32 cellular contexts compared by ENCODE assay signal in the genomic region with DNA sequence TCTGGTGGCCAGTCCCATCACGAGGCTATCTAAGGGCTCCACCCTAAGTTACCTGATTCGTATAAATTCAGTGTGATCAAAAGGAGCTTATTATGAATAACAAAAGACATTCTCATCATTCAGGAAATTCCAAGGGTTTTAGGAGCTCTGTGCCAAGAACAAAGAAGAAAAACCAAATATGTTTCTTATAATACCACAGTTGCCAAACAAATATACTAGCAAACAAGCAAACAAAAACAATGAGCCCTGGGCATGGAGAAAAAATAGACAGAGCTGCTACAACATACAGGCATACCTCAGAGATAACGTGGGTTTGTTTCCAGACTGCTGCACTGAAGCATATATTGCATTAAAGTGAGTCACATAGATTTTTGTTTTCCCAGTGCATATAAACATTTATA. TPM values are rescaled to one million over a fixed set of nuclear protein-coding genes. Genes with fewer than 3 reads are reported as not detected.
A peak's percentile ranks its signal among the peaks of the same experiment; 100 is the strongest.
DNase-seq lines count a peak whose midpoint lies in the region; ATAC-seq, FAIRE-seq and TF ChIP-seq lines count a peak whose summit lies in the region.
"Had no signal": no experiment of that assay in that cellular context is flagged by ENCODE, and none has a peak within 500 bp of the region (broad histone marks: within the 10 kb centered on the region; RNA-seq: fewer than 3 reads in every experiment).

No MANE protein-coding gene starts in this region.

- H3K27ac ChIP-seq in RWPE2 (ENCODE audit: poor library complexity, severe bottlenecking) (peak overlapping the region; percentile 87), H1 (ENCODE audit: low read depth, low read length) (no peak overlapping the region)
- H3K27ac ChIP-seq: adrenal gland, dorsolateral prefrontal cortex, hepatocyte, KMS-11, RWPE1, suprapubic skin, vagina had no signal

- no peaks in the 10 kb centered on the region for H3K27me3 ChIP-seq in RWPE2 (ENCODE audit: insufficient read depth, poor library complexity, severe bottlenecking)
- peaks cover 0 to 3% (median 0%) of the 10 kb centered on the region in 4 experiments; a peak in 1 of 7 replicates for H3K27me3 ChIP-seq in H1 (replicated peaks in 1 of 4; ENCODE audit: control insufficient read depth in 3 of 4, extremely low read depth in 1 of 4, insufficient read depth in 3 of 4, low read length in 3 of 4)
- H3K27me3 ChIP-seq: vagina had no signal

- no peak overlapping the region for H3K23ac ChIP-seq in H1 (ENCODE audit: insufficient read length)

- peaks cover 56% of the 10 kb centered on the region for H3K4me1 ChIP-seq in RWPE2 (ENCODE audit: insufficient read depth, poor library complexity, severe bottlenecking)
- peaks cover 1 to 5% (median 3%) of the 10 kb centered on the region in 4 experiments; a peak in 4 of 7 replicates for H3K4me1 ChIP-seq in H1 (replicated peaks in 1 of 4; ENCODE audit: control insufficient read depth in 3 of 4, insufficient read depth in 4 of 4, low read length in 3 of 4)
- H3K4me1 ChIP-seq: adrenal gland had no signal

- H2BK15ac ChIP-seq in H1 (ENCODE audit: low read length), result no peak overlapping the region

- H2BK20ac ChIP-seq in H1 (ENCODE audit: low read length), result no peak overlapping the region

- no peaks in the 10 kb centered on the region for H4K20me1 ChIP-seq in H1 (replicated peaks in 1 of 2; ENCODE audit: control insufficient read depth in 1 of 2, insufficient read depth in 2 of 2, low read length in 2 of 2)

- no peak overlapping the region for H3K4me3 Mint-ChIP-seq in activated CD8-positive, alpha-beta T cell treated with anti-CD3 and anti-CD28 coated beads for 36 hours
- H3K4me3 Mint-ChIP-seq: activated T-cell treated with anti-CD3 and anti-CD28 coated beads, Interleukin-2, amount 50 U/mL, for 4 hours; CD4-positive, alpha-beta T cell; immature natural killer cell; mesothelial cell of epicardium; naive thymus-derived CD4-positive, alpha-beta T cell; stimulated activated effector memory CD8-positive, alpha-beta T cell treated with anti-CD3 and anti-CD28 coated beads, Interleukin-12 subunit alpha, Interleukin-12 subunit beta, amount 100 ng/mL, for 72 hours had no signal

- no peaks in the 10 kb centered on the region for H3K36me3 Mint-ChIP-seq in activated CD8-positive, alpha-beta T cell treated with anti-CD3 and anti-CD28 coated beads for 36 hours (ENCODE audit: low read depth)
- H3K36me3 Mint-ChIP-seq: mesothelial cell of epicardium; stimulated activated effector memory CD8-positive, alpha-beta T cell treated with anti-CD3 and anti-CD28 coated beads, Interleukin-12 subunit alpha, Interleukin-12 subunit beta, amount 100 ng/mL, for 72 hours had no signal

- no peak overlapping the region for H3K4ac ChIP-seq in H1 (replicated peaks; ENCODE audit: insufficient read length, low read depth, low read length)

- no peak overlapping the region for H3K14ac ChIP-seq in H1 (ENCODE audit: insufficient read length)

- no peak overlapping the region for H3K9ac ChIP-seq in H1 (replicated peaks in 1 of 4; ENCODE audit: extremely low read depth in 1 of 4, low read depth in 3 of 4, low read length in 3 of 4)
- H3K9ac ChIP-seq: KMS-11, SK-N-SH had no signal

- no peaks in the 10 kb centered on the region for H3K23me2 ChIP-seq in H1 (ENCODE audit: low read depth, low read length)

- no peaks in the 10 kb centered on the region for H3K79me2 ChIP-seq in H1 (ENCODE audit: control insufficient read depth in 1 of 2, insufficient read depth in 2 of 2, low read length in 2 of 2)
- H3K79me2 ChIP-seq: hepatocyte had no signal

- no peak overlapping the region for H3K27ac Mint-ChIP-seq in activated CD8-positive, alpha-beta T cell treated with anti-CD3 and anti-CD28 coated beads for 36 hours
- H3K27ac Mint-ChIP-seq: CD4-positive, alpha-beta T cell; immature natural killer cell; mesothelial cell of epicardium; naive thymus-derived CD4-positive, alpha-beta T cell; stimulated activated effector memory CD8-positive, alpha-beta T cell treated with anti-CD3 and anti-CD28 coated beads, Interleukin-12 subunit alpha, Interleukin-12 subunit beta, amount 100 ng/mL, for 72 hours had no signal

- no peak overlapping the region for H4K91ac ChIP-seq in H1 (replicated peaks; ENCODE audit: insufficient read length, low read length)

- H3K4me2 ChIP-seq in H1 (ENCODE audit: insufficient read depth in 1 of 2, low read depth in 2 of 2, low read length in 2 of 2), result peak overlapping the region in 1 of 2 experiments; percentile 11; a peak in 1 of 4 replicates
- H3K4me2 ChIP-seq: hepatocyte, KMS-11, SK-N-SH had no signal

- no peak overlapping the region for H2AFZ ChIP-seq in H1 (ENCODE audit: low read length)
- H2AFZ ChIP-seq: hepatocyte had no signal

- peaks cover 35% of the 10 kb centered on the region for H3K27me3 Mint-ChIP-seq in activated CD8-positive, alpha-beta T cell treated with anti-CD3 and anti-CD28 coated beads for 36 hours

- TF ChIP-seq RAD21 in H1 (IDR thresholded peaks at IDR 0.05 in 1 of 2, conservative IDR thresholded peaks at IDR 0.05 in 1 of 2; ENCODE audit: low read depth in 2 of 2, low read length in 2 of 2), result no peak

- WGBS in H1 (ENCODE audit: extremely low coverage in 1 of 2, insufficient coverage in 1 of 2, insufficient read length in 1 of 2, insufficient replicate concordance in 2 of 2, low coverage in 1 of 2, low lambda C conversion rate in 2 of 2, missing lambda C conversion rate in 1 of 2), 2 experiments, result 68% methylated on average over 3 of the region's 3 CpGs; no CpG with 5 or more reads in 1 of the 2 experiments

- TF ChIP-seq EP300 in H1 (IDR thresholded peaks at IDR 0.05; ENCODE audit: borderline replicate concordance in 1 of 2, low read depth in 2 of 2, low read length in 2 of 2), result no peak

- H3K36me3 ChIP-seq in RWPE2 (ENCODE audit: low read depth) (no peaks in the 10 kb centered on the region), H1 (ENCODE audit: control insufficient read depth in 2 of 4, insufficient read depth in 4 of 4, low read length in 3 of 4) (no peaks in the 10 kb centered on the region)
- H3K36me3 ChIP-seq: adrenal gland, suprapubic skin, vagina had no signal

- TF ChIP-seq CTCF in RWPE2 (IDR thresholded peaks at IDR 0.05; ENCODE audit: poor library complexity, severe bottlenecking) (no peak), H1 (IDR thresholded peaks at IDR 0.05; ENCODE audit: control extremely low read depth in 1 of 3, insufficient read depth in 1 of 3, low read depth in 1 of 3, low read length in 3 of 3) (no peak)
- TF ChIP-seq CTCF in activated CD8-positive, alpha-beta T cell treated with anti-CD3 and anti-CD28 coated beads for 36 hours (IDR thresholded peaks at IDR 0.05), result no peak

- peaks cover 11% of the 10 kb centered on the region for H3K4me1 Mint-ChIP-seq in activated CD8-positive, alpha-beta T cell treated with anti-CD3 and anti-CD28 coated beads for 36 hours (ENCODE audit: low read depth)
- H3K4me1 Mint-ChIP-seq: immature natural killer cell, mesothelial cell of epicardium had no signal

- H4K8ac ChIP-seq in H1 (ENCODE audit: extremely low read depth, insufficient read depth, low read length), result peak overlapping the region; percentile 7; the same call in 1 of the 2 replicates

- no peak overlapping the region for H3K18ac ChIP-seq in H1 (ENCODE audit: extremely low read depth, low read length)

- no peak overlapping the region for H3K4me3 ChIP-seq in RWPE2 (ENCODE audit: severe bottlenecking)
- H3K4me3 ChIP-seq in H1 (ENCODE audit: extremely low read depth in 1 of 4, insufficient read depth in 2 of 4, low read depth in 3 of 4, low read length in 4 of 4), result no peak overlapping the region
- H3K4me3 ChIP-seq: adrenal gland, dorsolateral prefrontal cortex, hepatocyte, suprapubic skin, vagina had no signal

- intact Hi-C loops in activated CD8-positive, alpha-beta T cell treated with anti-CD3 and anti-CD28 coated beads for 36 hours (cut with micrococcal nuclease), result no loop called here

- DNase-seq in ELR (ENCODE audit: low read depth) (peak; percentile 11), RWPE2 (ENCODE audit: low spot score) (no peak), H1 (ENCODE audit: low read depth in 1 of 2, low spot score in 2 of 2) (no peak), non-pigmented ciliary epithelial cell (ENCODE audit: low read depth) (peak; percentile 37), DMS79 (lab: John Stamatoyannopoulos, UW) (no peak), NAMALWA (ENCODE audit: low spot score) (no peak), dermis blood vessel endothelial cell (no peak)
- no peak for DNase-seq in activated CD8-positive, alpha-beta T cell treated with anti-CD3 and anti-CD28 coated beads for 36 hours
- DNase-seq: activated CD4-positive, alpha-beta T cell treated with anti-CD3 and anti-CD28 coated beads for 48 hours; activated T-cell treated with anti-CD3 and anti-CD28 coated beads, Interleukin-2, amount 50 U/mL, for 4 hours; adrenal gland; CD4-positive, alpha-beta T cell; DMS 273 treated with DMSO at 0.1 percent for 48 hours; dorsolateral prefrontal cortex; immature natural killer cell; naive thymus-derived CD4-positive, alpha-beta T cell; NCI-H1694 treated with DMSO at 0.1 percent for 48 hours; NCI-H526; occipital lobe; SK-N-SH; stimulated activated CD4-positive, alpha-beta T cell treated with anti-CD3 and anti-CD28 coated beads, Interleukin-2, amount 100 ng/mL, for 48 hours had no signal

- H3K9me3 ChIP-seq in RWPE2 (ENCODE audit: severe bottlenecking) (no peaks in the 10 kb centered on the region), H1 (ENCODE audit: insufficient read depth in 2 of 2, low read depth in 1 of 2, low read length in 1 of 2) (0 out of 4 replicates have a peak, but pooled peaks cover 0 to 3% of the 10 kb centered on the region in 2 experiments)
- H3K9me3 ChIP-seq: adrenal gland, SK-N-SH, suprapubic skin, vagina had no signal

- POLR2A ChIA-PET in H1 (lab: Charles Lee; ENCODE audit: partially characterized antibody), result interaction anchor here (0.6 kb wide), 1 partner anchor 54 kb away, joined by 3 read pairs; no protein-coding TSS in a partner anchor
- POLR2A ChIA-PET in activated CD8-positive, alpha-beta T cell treated with anti-CD3 and anti-CD28 coated beads for 36 hours (lab: Charles Lee), result no interaction called here

- no peak for FAIRE-seq in H1 (lab: Jason Lieb, UNC)
- FAIRE-seq: frontal cortex, G401.6, HTR-8/SVneo had no signal

- H4K5ac ChIP-seq in H1 (ENCODE audit: insufficient read length, low read depth, low read length), result no peak overlapping the region

- peak overlapping the region; percentile 43; the same call in 1 of the 2 replicates for H2BK12ac ChIP-seq in H1 (ENCODE audit: low read depth, low read length)

- peak; percentile 53 for ATAC-seq in RWPE2 (ENCODE audit: low read depth)
- ATAC-seq in activated CD8-positive, alpha-beta T cell treated with anti-CD3 and anti-CD28 coated beads for 36 hours, result no peak
- ATAC-seq: activated T-cell treated with anti-CD3 and anti-CD28 coated beads, Interleukin-2, amount 50 U/mL, for 4 hours; naive thymus-derived CD4-positive, alpha-beta T cell; stimulated activated effector memory CD8-positive, alpha-beta T cell treated with anti-CD3 and anti-CD28 coated beads, Interleukin-12 subunit alpha, Interleukin-12 subunit beta, amount 100 ng/mL, for 72 hours had no signal

- no peak overlapping the region for H2BK120ac ChIP-seq in H1 (replicated peaks; ENCODE audit: low read depth, low read length)

- CTCF ChIA-PET in H1 (lab: Charles Lee; ENCODE audit: partially characterized antibody), result interaction anchor here (0.6 to 13.6 kb wide), 3 partner anchors 143 to 152 kb away, joined by 3 to 262 read pairs (median 3); no protein-coding TSS in a partner anchor
- CTCF ChIA-PET in activated CD8-positive, alpha-beta T cell treated with anti-CD3 and anti-CD28 coated beads for 36 hours (lab: Charles Lee), result interaction anchor here (2.0 to 4.1 kb wide), 2 partner anchors 153 to 287 kb away, joined by 6 to 32 read pairs; no protein-coding TSS in a partner anchor

- no peak overlapping the region for H2AK5ac ChIP-seq in H1 (ENCODE audit: low read depth, low read length)

- no peaks in the 10 kb centered on the region for H3K9me3 Mint-ChIP-seq in activated CD8-positive, alpha-beta T cell treated with anti-CD3 and anti-CD28 coated beads for 36 hours
- H3K9me3 Mint-ChIP-seq: activated T-cell treated with anti-CD3 and anti-CD28 coated beads, Interleukin-2, amount 50 U/mL, for 4 hours; CD4-positive, alpha-beta T cell; immature natural killer cell; mesothelial cell of epicardium; stimulated activated effector memory CD8-positive, alpha-beta T cell treated with anti-CD3 and anti-CD28 coated beads, Interleukin-12 subunit alpha, Interleukin-12 subunit beta, amount 100 ng/mL, for 72 hours had no signal

- no peak for TF ChIP-seq POLR2A in H1 (IDR thresholded peaks at IDR 0.05; ENCODE audit: control extremely low read depth in 1 of 2, low read depth in 2 of 2, low read length in 2 of 2)

- no peak overlapping the region for H3K56ac ChIP-seq in H1 (replicated peaks; ENCODE audit: insufficient read length, low read depth, low read length)

- no peaks in the 10 kb centered on the region for H3K79me1 ChIP-seq in H1 (ENCODE audit: low read depth, low read length)

- no peak overlapping the region for H2BK5ac ChIP-seq in H1 (ENCODE audit: low read depth, low read length)

RNA-seq across cellular contexts. Expression of gene CFAP161, which starts 20.2 kb away (rescaled TPM):
- not detected in 2 replicates for total RNA-seq in H1 (2021; fragmentation: NEBNext Ultra II Directional; extraction: Animal tissue kit (Norgen Biotek cat#: 25700))
- polyA plus RNA-seq in H1 (2011; rRNA removed), result 0.05 TPM in 1 of 2 replicates, not detected in the other
- not detected for polyA plus RNA-seq in H1 (2011; cell fraction: cytosol; rRNA removed)
- polyA plus RNA-seq in H1 (2011; cell fraction: nucleus; rRNA removed), result 0.14 TPM
- polyA plus RNA-seq in H1 (2012, experiment 1 of 2), result not detected in 4 replicates
- polyA plus RNA-seq in H1 (2012, experiment 2 of 2), result 0.10 TPM
- polyA plus RNA-seq in H1 (2013, experiment 1 of 2), result not detected
- polyA plus RNA-seq in H1 (2013, experiment 2 of 2), result 0.02 TPM
- 0.09 and 0.34 TPM in 2 replicates for polyA minus RNA-seq in H1 (2011; rRNA and poly(A)+ RNA removed)
- not detected for polyA minus RNA-seq in H1 (2011; cell fraction: cytosol; rRNA and poly(A)+ RNA removed)
- not detected for polyA minus RNA-seq in H1 (2011; cell fraction: nucleus; rRNA and poly(A)+ RNA removed)
- not detected for total RNA-seq in activated CD8-positive, alpha-beta T cell treated with anti-CD3 and anti-CD28 coated beads for 36 hours
- 0.23 and 0.34 TPM in 2 replicates for total RNA-seq in dermis blood vessel endothelial cell
- total RNA-seq: activated T-cell treated with anti-CD3 and anti-CD28 coated beads, Interleukin-2, amount 50 U/mL, for 4 hours; CD4-positive, alpha-beta T cell; hepatocyte; mesothelial cell of epicardium; naive thymus-derived CD4-positive, alpha-beta T cell; T-helper 2 cell treated with Interferon-gamma antibody and Interleukin-4, amounts not matched to agents 100 ng/mL and 5 ng/mL, for 36 hours had no signal
- polyA plus RNA-seq: naive thymus-derived CD4-positive, alpha-beta T cell had no signal

Comparison
In these comparisons a context has a peak if more than half of its experiments do, and no peak if none do; other contexts are left out.
1. DNase-seq: peak in ELR (single experiment) and non-pigmented ciliary epithelial cell (single experiment); none in RWPE2 (single experiment), H1 (0 of 2), DMS79 (single experiment), NAMALWA (single experiment), activated CD8-positive, alpha-beta T cell treated with anti-CD3 and anti-CD28 coated beads for 36 hours (single experiment) and dermis blood vessel endothelial cell (single experiment).